In genomic region chr18:5520464-5520863, GRCh38 we compare ENCODE assay signal across 16 cellular contexts. TPM values are rescaled to one million over a fixed set of nuclear protein-coding genes. Genes with fewer than 3 reads are reported as not detected.
DNase-seq lines count a peak whose midpoint lies in the region; ATAC-seq and TF ChIP-seq lines count a peak whose summit lies in the region.
"Had no signal": no experiment of that assay in that cellular context is flagged by ENCODE, and none has a peak within 500 bp of the region (broad histone marks: within the 10 kb centered on the region; RNA-seq: fewer than 3 reads in every experiment).

No MANE protein-coding gene starts in this region.

- DNase-seq in mesenchymal stem cell (no peak), right lobe of liver (no peak), NCI-H146 (lab: John Stamatoyannopoulos, UW) (no peak)
- DNase-seq in activated naive CD8-positive, alpha-beta T cell treated with anti-CD3 and anti-CD28 coated beads, Interleukin-2, amount 50 U/mL, for 24 hours: no peak
- DNase-seq: CD8-positive, alpha-beta T cell; COR-L47; DMS153; DMS79 treated with DMSO at 0.1 percent for 48 hours; EL; GF-D8 had no signal

- no peak overlapping the region for H3K18ac ChIP-seq in mesenchymal stem cell (ENCODE audit: low read depth in 1 of 2, low read length in 2 of 2)

- no peaks in the 10 kb centered on the region for H3K36me3 Mint-ChIP-seq in brain
- no peaks in the 10 kb centered on the region for H3K36me3 Mint-ChIP-seq in activated naive CD8-positive, alpha-beta T cell treated with anti-CD3 and anti-CD28 coated beads, Interleukin-2, amount 50 U/mL, for 24 hours (ENCODE audit: low read depth)
- H3K36me3 Mint-ChIP-seq: CD8-positive, alpha-beta T cell had no signal

- TF ChIP-seq CTCF in brain (conservative IDR thresholded peaks at IDR 0.05) (no peak), right lobe of liver (IDR thresholded peaks at IDR 0.05) (no peak)

- H3K27me3 Mint-ChIP-seq in brain: peaks cover 6% of the 10 kb centered on the region
- H3K27me3 Mint-ChIP-seq in activated naive CD8-positive, alpha-beta T cell treated with anti-CD3 and anti-CD28 coated beads, Interleukin-2, amount 50 U/mL, for 24 hours: peaks cover 2% of the 10 kb centered on the region

- H2AFZ ChIP-seq in mesenchymal stem cell (ENCODE audit: low read depth, low read length): no peak overlapping the region

- H4K91ac ChIP-seq in mesenchymal stem cell (ENCODE audit: low read length): no peak overlapping the region

- no peak overlapping the region for H3K4ac ChIP-seq in mesenchymal stem cell (ENCODE audit: low read depth in 1 of 2, low read length in 2 of 2)

- H4K8ac ChIP-seq in mesenchymal stem cell (ENCODE audit: low read length): no peak overlapping the region

- H3K4me1 ChIP-seq in mesenchymal stem cell (ENCODE audit: control insufficient read depth, insufficient read depth, low read depth, low read length) (no peaks in the 10 kb centered on the region), subcutaneous abdominal adipose tissue (ENCODE audit: control insufficient read depth in 5 of 5, insufficient read depth in 5 of 5, low read length in 5 of 5) (peaks cover 0 to 45% (median 36%) of the 10 kb centered on the region in 5 donors), right lobe of liver (no peaks in the 10 kb centered on the region)
- H3K4me1 ChIP-seq: A549 had no signal

- no peak overlapping the region for H2BK5ac ChIP-seq in mesenchymal stem cell (ENCODE audit: low read depth, low read length, poor library complexity, severe bottlenecking)

- no peaks in the 10 kb centered on the region for H3K79me1 ChIP-seq in mesenchymal stem cell (replicated peaks; ENCODE audit: low read length, poor library complexity, severe bottlenecking)

- H3K27me3 ChIP-seq in mesenchymal stem cell (ENCODE audit: control insufficient read depth in 1 of 2, insufficient read depth in 1 of 2, low read length in 2 of 2) (no peaks in the 10 kb centered on the region), subcutaneous abdominal adipose tissue (ENCODE audit: control insufficient read depth in 5 of 5, insufficient read depth in 4 of 5, low read length in 5 of 5) (no peaks in the 10 kb centered on the region), right lobe of liver (no peaks in the 10 kb centered on the region)

- 67% methylated on average over 1 of the region's 1 CpG for WGBS in mesenchymal stem cell
- WGBS in right lobe of liver (ENCODE audit: insufficient coverage, low coverage, low lambda C conversion rate, missing lambda C conversion rate): 64% methylated on average over 1 of the region's 1 CpG

- no peak overlapping the region for H2BK120ac ChIP-seq in mesenchymal stem cell (ENCODE audit: low read depth, low read length)

- H3K4me2 ChIP-seq in mesenchymal stem cell (ENCODE audit: low read length, poor library complexity, severe bottlenecking): no peak overlapping the region
- H3K4me2 ChIP-seq: A549 had no signal

- H3K27ac Mint-ChIP-seq in brain: peak overlapping the region in 4 of 5 experiments; percentile 26 to 87 (median 55)
- H3K27ac Mint-ChIP-seq in activated naive CD8-positive, alpha-beta T cell treated with anti-CD3 and anti-CD28 coated beads, Interleukin-2, amount 50 U/mL, for 24 hours: no peak overlapping the region
- H3K27ac Mint-ChIP-seq: CD8-positive, alpha-beta T cell had no signal

- H3K9ac ChIP-seq in mesenchymal stem cell (ENCODE audit: low read length) (peak overlapping the region; percentile 89), subcutaneous abdominal adipose tissue (ENCODE audit: low read length in 5 of 5) (no peak overlapping the region)

- peaks cover 62% of the 10 kb centered on the region for H3K4me1 Mint-ChIP-seq in brain
- peaks cover under 1% of the 10 kb centered on the region for H3K4me1 Mint-ChIP-seq in activated naive CD8-positive, alpha-beta T cell treated with anti-CD3 and anti-CD28 coated beads, Interleukin-2, amount 50 U/mL, for 24 hours

- no peak overlapping the region for H3K14ac ChIP-seq in mesenchymal stem cell (ENCODE audit: low read length in 2 of 2)

- no peak overlapping the region for H2BK15ac ChIP-seq in mesenchymal stem cell (ENCODE audit: low read depth, poor library complexity, severe bottlenecking)

- no peaks in the 10 kb centered on the region for H3K9me3 ChIP-seq in mesenchymal stem cell (ENCODE audit: control insufficient read depth, low read length)
- peaks cover 0 to 3% (median 0%) of the 10 kb centered on the region in 5 donors for H3K9me3 ChIP-seq in subcutaneous abdominal adipose tissue (ENCODE audit: control insufficient read depth in 5 of 5, low read length in 5 of 5)
- H3K9me3 ChIP-seq in right lobe of liver: no peaks in the 10 kb centered on the region
- H3K9me3 ChIP-seq: A549 had no signal

- ATAC-seq in right lobe of liver: no peak
- ATAC-seq in activated naive CD8-positive, alpha-beta T cell treated with anti-CD3 and anti-CD28 coated beads, Interleukin-2, amount 50 U/mL, for 24 hours: no peak
- ATAC-seq: A549; CD8-positive, alpha-beta T cell; HCT116 had no signal

- H3K27ac ChIP-seq in mesenchymal stem cell (ENCODE audit: low read length, poor library complexity, severe bottlenecking) (no peak overlapping the region), subcutaneous abdominal adipose tissue (ENCODE audit: low read depth, low read length) (peak overlapping the region; percentile 14), right lobe of liver (no peak overlapping the region)
- H3K27ac ChIP-seq: A549, HL-60 had no signal

- no peak overlapping the region for H2AK5ac ChIP-seq in mesenchymal stem cell (ENCODE audit: low read length, severe bottlenecking)

- intact Hi-C loops in right lobe of liver (cut with DNase I): no loop called here

- no peaks in the 10 kb centered on the region for H3K9me3 Mint-ChIP-seq in brain
- H3K9me3 Mint-ChIP-seq in activated naive CD8-positive, alpha-beta T cell treated with anti-CD3 and anti-CD28 coated beads, Interleukin-2, amount 50 U/mL, for 24 hours: no peaks in the 10 kb centered on the region
- H3K9me3 Mint-ChIP-seq: CD8-positive, alpha-beta T cell had no signal

- no peak overlapping the region for H2BK12ac ChIP-seq in mesenchymal stem cell (ENCODE audit: low read length in 2 of 2)

- TF ChIP-seq POLR2A in right lobe of liver (IDR thresholded peaks at IDR 0.05): no peak

- H3K36me3 ChIP-seq in mesenchymal stem cell (ENCODE audit: control insufficient read depth in 1 of 2, insufficient read depth in 2 of 2, low read depth in 1 of 2, low read length in 2 of 2) (no peaks in the 10 kb centered on the region), subcutaneous abdominal adipose tissue (ENCODE audit: control insufficient read depth in 5 of 5, insufficient read depth in 5 of 5, low read length in 5 of 5) (no peaks in the 10 kb centered on the region), right lobe of liver (no peaks in the 10 kb centered on the region)

- H3K23ac ChIP-seq in mesenchymal stem cell (ENCODE audit: low read length in 2 of 2): no peak overlapping the region

- H3K4me3 Mint-ChIP-seq in brain: peak overlapping the region in 1 of 5 experiments; percentile 9
- H3K4me3 Mint-ChIP-seq in activated naive CD8-positive, alpha-beta T cell treated with anti-CD3 and anti-CD28 coated beads, Interleukin-2, amount 50 U/mL, for 24 hours: no peak overlapping the region
- H3K4me3 Mint-ChIP-seq: CD14-positive monocyte; CD8-positive, alpha-beta T cell had no signal

- H3K4me3 ChIP-seq in mesenchymal stem cell (ENCODE audit: insufficient read depth in 1 of 2, low read depth in 1 of 2, low read length in 2 of 2) (no peak overlapping the region), subcutaneous abdominal adipose tissue (ENCODE audit: low read depth in 1 of 5, low read length in 5 of 5) (no peak overlapping the region), right lobe of liver (no peak overlapping the region)
- H3K4me3 ChIP-seq: A549 had no signal

RNA-seq across cellular contexts. Expression of gene EPB41L3, which starts 23.3 kb away (rescaled TPM):
- 83.1 TPM for polyA plus RNA-seq in brain (ENCODE audit: insufficient read depth, low read depth, low replicate concordance)
- polyA plus RNA-seq in mesenchymal stem cell (2013, experiment 1 of 2): 0.23 TPM
- 0.33 TPM for polyA plus RNA-seq in mesenchymal stem cell (2013, experiment 2 of 2)
- total RNA-seq in right lobe of liver: 10 to 100 TPM in 2 of 6 experiments, 1 to 10 TPM in 4; 3.3 to 20.3 (median 6.2) TPM
